1 cellular context compared by ENCODE assay signal in genomic region chr1:169648709-169649108, GRCh38.
TF ChIP-seq lines count a peak whose summit lies in the region.

No MANE protein-coding gene starts in this region.

TF ChIP-seq in GM23338, 12 proteins besides CTCF, POLR2A, EP300 and RAD21 (continued from another document):
- TF ChIP-seq, protein P1, sequence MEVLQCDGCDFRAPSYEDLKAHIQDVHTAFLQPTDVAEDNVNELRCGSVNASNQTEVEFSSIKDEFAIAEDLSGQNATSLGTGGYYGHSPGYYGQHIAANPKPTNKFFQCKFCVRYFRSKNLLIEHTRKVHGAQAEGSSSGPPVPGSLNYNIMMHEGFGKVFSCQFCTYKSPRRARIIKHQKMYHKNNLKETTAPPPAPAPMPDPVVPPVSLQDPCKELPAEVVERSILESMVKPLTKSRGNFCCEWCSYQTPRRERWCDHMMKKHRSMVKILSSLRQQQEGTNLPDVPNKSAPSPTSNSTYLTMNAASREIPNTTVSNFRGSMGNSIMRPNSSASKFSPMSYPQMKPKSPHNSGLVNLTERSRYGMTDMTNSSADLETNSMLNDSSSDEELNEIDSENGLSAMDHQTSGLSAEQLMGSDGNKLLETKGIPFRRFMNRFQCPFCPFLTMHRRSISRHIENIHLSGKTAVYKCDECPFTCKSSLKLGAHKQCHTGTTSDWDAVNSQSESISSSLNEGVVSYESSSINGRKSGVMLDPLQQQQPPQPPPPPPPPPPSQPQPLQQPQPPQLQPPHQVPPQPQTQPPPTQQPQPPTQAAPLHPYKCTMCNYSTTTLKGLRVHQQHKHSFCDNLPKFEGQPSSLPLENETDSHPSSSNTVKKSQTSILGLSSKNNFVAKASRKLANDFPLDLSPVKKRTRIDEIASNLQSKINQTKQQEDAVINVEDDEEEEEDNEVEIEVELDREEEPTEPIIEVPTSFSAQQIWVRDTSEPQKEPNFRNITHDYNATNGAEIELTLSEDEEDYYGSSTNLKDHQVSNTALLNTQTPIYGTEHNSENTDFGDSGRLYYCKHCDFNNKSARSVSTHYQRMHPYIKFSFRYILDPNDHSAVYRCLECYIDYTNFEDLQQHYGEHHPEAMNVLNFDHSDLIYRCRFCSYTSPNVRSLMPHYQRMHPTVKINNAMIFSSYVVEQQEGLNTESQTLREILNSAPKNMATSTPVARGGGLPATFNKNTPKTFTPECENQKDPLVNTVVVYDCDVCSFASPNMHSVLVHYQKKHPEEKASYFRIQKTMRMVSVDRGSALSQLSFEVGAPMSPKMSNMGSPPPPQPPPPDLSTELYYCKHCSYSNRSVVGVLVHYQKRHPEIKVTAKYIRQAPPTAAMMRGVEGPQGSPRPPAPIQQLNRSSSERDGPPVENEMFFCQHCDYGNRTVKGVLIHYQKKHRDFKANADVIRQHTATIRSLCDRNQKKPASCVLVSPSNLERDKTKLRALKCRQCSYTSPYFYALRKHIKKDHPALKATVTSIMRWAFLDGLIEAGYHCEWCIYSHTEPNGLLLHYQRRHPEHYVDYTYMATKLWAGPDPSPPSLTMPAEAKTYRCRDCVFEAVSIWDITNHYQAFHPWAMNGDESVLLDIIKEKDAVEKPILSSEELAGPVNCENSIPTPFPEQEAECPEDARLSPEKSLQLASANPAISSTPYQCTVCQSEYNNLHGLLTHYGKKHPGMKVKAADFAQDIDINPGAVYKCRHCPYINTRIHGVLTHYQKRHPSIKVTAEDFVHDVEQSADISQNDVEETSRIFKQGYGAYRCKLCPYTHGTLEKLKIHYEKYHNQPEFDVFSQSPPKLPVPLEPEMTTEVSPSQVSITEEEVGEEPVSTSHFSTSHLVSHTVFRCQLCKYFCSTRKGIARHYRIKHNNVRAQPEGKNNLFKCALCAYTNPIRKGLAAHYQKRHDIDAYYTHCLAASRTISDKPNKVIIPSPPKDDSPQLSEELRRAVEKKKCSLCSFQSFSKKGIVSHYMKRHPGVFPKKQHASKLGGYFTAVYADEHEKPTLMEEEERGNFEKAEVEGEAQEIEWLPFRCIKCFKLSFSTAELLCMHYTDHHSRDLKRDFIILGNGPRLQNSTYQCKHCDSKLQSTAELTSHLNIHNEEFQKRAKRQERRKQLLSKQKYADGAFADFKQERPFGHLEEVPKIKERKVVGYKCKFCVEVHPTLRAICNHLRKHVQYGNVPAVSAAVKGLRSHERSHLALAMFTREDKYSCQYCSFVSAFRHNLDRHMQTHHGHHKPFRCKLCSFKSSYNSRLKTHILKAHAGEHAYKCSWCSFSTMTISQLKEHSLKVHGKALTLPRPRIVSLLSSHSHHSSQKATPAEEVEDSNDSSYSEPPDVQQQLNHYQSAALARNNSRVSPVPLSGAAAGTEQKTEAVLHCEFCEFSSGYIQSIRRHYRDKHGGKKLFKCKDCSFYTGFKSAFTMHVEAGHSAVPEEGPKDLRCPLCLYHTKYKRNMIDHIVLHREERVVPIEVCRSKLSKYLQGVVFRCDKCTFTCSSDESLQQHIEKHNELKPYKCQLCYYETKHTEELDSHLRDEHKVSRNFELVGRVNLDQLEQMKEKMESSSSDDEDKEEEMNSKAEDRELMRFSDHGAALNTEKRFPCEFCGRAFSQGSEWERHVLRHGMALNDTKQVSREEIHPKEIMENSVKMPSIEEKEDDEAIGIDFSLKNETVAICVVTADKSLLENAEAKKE (CRISPR knock-in tag; IDR thresholded peaks at IDR 0.05) = no peak
- no peak for TF ChIP-seq ZNF114 (CRISPR knock-in tag; IDR thresholded peaks at IDR 0.05)
